ENCODE assay signal across 18 cellular contexts in the genomic region with DNA sequence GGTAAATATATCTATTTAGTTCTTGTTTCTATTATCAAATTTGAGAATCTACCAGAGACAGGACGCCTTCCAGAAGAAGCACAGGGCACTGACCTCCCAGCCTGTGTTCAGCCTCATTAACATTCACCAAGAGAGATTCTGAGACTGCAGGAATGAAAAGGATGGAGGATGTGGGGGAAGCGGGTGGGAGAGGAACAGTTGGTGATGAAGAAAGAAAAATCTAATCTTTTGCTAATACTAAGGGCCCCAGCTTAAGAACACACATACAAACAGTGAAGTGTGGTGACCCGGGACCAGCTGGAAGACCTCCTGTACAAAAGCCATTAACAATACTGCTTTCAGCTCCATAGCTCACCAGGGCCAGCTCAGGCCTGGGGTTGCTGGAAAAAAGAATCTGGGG.
"Had no signal": no experiment of that assay in that cellular context is flagged by ENCODE, and none has a peak within 500 bp of the region (broad histone marks: within the 10 kb centered on the region; RNA-seq: fewer than 3 reads in every experiment).

No MANE protein-coding gene starts in this region.

- DNase-seq: activated B cell treated with CpG ODN at 0.5 μM for 24 hours; activated CD4-positive, alpha-beta memory T cell treated with anti-CD3 and anti-CD28 coated beads, Interleukin-2, amount 10 ng/mL, durations not matched to agents 7 days and 5 days; activated CD4-positive, alpha-beta T cell treated with anti-CD3 and anti-CD28 coated beads for 48 hours; activated CD8-positive, alpha-beta memory T cell treated with anti-CD3 and anti-CD28 coated beads, Interleukin-2, amount 10 ng/mL, durations not matched to agents 7 days and 5 days; activated naive CD4-positive, alpha-beta T cell; activated naive CD8-positive, alpha-beta T cell treated with anti-CD3 and anti-CD28 coated beads for 36 hours; amygdala; colonic mucosa; heart left ventricle; natural killer cell; nucleus accumbens; retina; T-cell had no signal

- H3K36me3 ChIP-seq: colonic mucosa, gastroesophageal sphincter, heart left ventricle had no signal

- H3K27me3 ChIP-seq: colonic mucosa, gastroesophageal sphincter, heart left ventricle had no signal

- H3K36me3 Mint-ChIP-seq: activated CD8-positive, alpha-beta memory T cell treated with anti-CD3 and anti-CD28 coated beads, Interleukin-2, amount 10 ng/mL, durations not matched to agents 7 days and 5 days; activated naive CD8-positive, alpha-beta T cell treated with anti-CD3 and anti-CD28 coated beads for 36 hours; natural killer cell; T-cell; type B pancreatic cell had no signal

- H3K9me3 Mint-ChIP-seq: activated B cell treated with CpG ODN at 0.5 μM for 24 hours; activated CD4-positive, alpha-beta memory T cell treated with anti-CD3 and anti-CD28 coated beads, Interleukin-2, amount 10 ng/mL, durations not matched to agents 7 days and 5 days; activated naive CD8-positive, alpha-beta T cell treated with anti-CD3 and anti-CD28 coated beads for 36 hours; activated T-helper 17 cell treated with anti-CD3 and anti-CD28 coated beads, Interleukin-2, amount 50 U/mL, for 72 hours; central memory CD8-positive, alpha-beta T cell; stimulated activated naive CD8-positive, alpha-beta T cell treated with anti-CD3 and anti-CD28 coated beads, Interleukin-15, Interleukin-2, amounts not matched to agents 100 ng/mL and 50 ng/mL, for 24 hours; T-cell; type B pancreatic cell had no signal

- H3K27me3 Mint-ChIP-seq: activated B cell treated with CpG ODN at 0.5 μM for 24 hours; activated CD4-positive, alpha-beta memory T cell treated with anti-CD3 and anti-CD28 coated beads, Interleukin-2, amount 10 ng/mL, durations not matched to agents 7 days and 5 days; activated CD8-positive, alpha-beta memory T cell treated with anti-CD3 and anti-CD28 coated beads, Interleukin-2, amount 10 ng/mL, durations not matched to agents 7 days and 5 days had no signal

- H3K4me3 ChIP-seq: colonic mucosa, gastroesophageal sphincter, heart left ventricle had no signal

- H3K27ac Mint-ChIP-seq: activated B cell treated with CpG ODN at 0.5 μM for 24 hours; activated CD4-positive, alpha-beta memory T cell treated with anti-CD3 and anti-CD28 coated beads, Interleukin-2, amount 10 ng/mL, durations not matched to agents 7 days and 5 days; activated CD8-positive, alpha-beta memory T cell treated with anti-CD3 and anti-CD28 coated beads, Interleukin-2, amount 10 ng/mL, durations not matched to agents 7 days and 5 days; activated naive CD8-positive, alpha-beta T cell treated with anti-CD3 and anti-CD28 coated beads for 36 hours; activated T-helper 17 cell treated with anti-CD3 and anti-CD28 coated beads, Interleukin-2, amount 50 U/mL, for 72 hours; natural killer cell; stimulated activated naive CD8-positive, alpha-beta T cell treated with anti-CD3 and anti-CD28 coated beads, Interleukin-15, Interleukin-2, amounts not matched to agents 100 ng/mL and 50 ng/mL, for 24 hours; T-cell; type B pancreatic cell had no signal

- H3K9me3 ChIP-seq: colonic mucosa, gastroesophageal sphincter, heart left ventricle had no signal

- ATAC-seq: activated CD8-positive, alpha-beta memory T cell treated with anti-CD3 and anti-CD28 coated beads, Interleukin-2, amount 10 ng/mL, durations not matched to agents 7 days and 5 days; activated T-helper 17 cell treated with anti-CD3 and anti-CD28 coated beads, Interleukin-2, amount 50 U/mL, for 72 hours; gastroesophageal sphincter; heart left ventricle; natural killer cell; T-cell had no signal

- H3K4me3 Mint-ChIP-seq: activated B cell treated with CpG ODN at 0.5 μM for 24 hours; activated CD4-positive, alpha-beta memory T cell treated with anti-CD3 and anti-CD28 coated beads, Interleukin-2, amount 10 ng/mL, durations not matched to agents 7 days and 5 days; activated CD8-positive, alpha-beta memory T cell treated with anti-CD3 and anti-CD28 coated beads, Interleukin-2, amount 10 ng/mL, durations not matched to agents 7 days and 5 days; activated naive CD8-positive, alpha-beta T cell treated with anti-CD3 and anti-CD28 coated beads for 36 hours; activated T-helper 17 cell treated with anti-CD3 and anti-CD28 coated beads, Interleukin-2, amount 50 U/mL, for 72 hours; central memory CD8-positive, alpha-beta T cell; natural killer cell; stimulated activated naive CD8-positive, alpha-beta T cell treated with anti-CD3 and anti-CD28 coated beads, Interleukin-15, Interleukin-2, amounts not matched to agents 100 ng/mL and 50 ng/mL, for 24 hours; T-cell; type B pancreatic cell had no signal

- H3K4me1 ChIP-seq: colonic mucosa, gastroesophageal sphincter had no signal

- H3K4me1 Mint-ChIP-seq: activated B cell treated with CpG ODN at 0.5 μM for 24 hours; activated CD4-positive, alpha-beta memory T cell treated with anti-CD3 and anti-CD28 coated beads, Interleukin-2, amount 10 ng/mL, durations not matched to agents 7 days and 5 days; activated CD8-positive, alpha-beta memory T cell treated with anti-CD3 and anti-CD28 coated beads, Interleukin-2, amount 10 ng/mL, durations not matched to agents 7 days and 5 days; activated naive CD8-positive, alpha-beta T cell treated with anti-CD3 and anti-CD28 coated beads for 36 hours; activated T-helper 17 cell treated with anti-CD3 and anti-CD28 coated beads, Interleukin-2, amount 50 U/mL, for 72 hours; central memory CD8-positive, alpha-beta T cell; natural killer cell; T-cell had no signal

- H3K27ac ChIP-seq: colonic mucosa, gastroesophageal sphincter, heart left ventricle had no signal
